27 cellular contexts compared by ENCODE assay signal in the genomic region with DNA sequence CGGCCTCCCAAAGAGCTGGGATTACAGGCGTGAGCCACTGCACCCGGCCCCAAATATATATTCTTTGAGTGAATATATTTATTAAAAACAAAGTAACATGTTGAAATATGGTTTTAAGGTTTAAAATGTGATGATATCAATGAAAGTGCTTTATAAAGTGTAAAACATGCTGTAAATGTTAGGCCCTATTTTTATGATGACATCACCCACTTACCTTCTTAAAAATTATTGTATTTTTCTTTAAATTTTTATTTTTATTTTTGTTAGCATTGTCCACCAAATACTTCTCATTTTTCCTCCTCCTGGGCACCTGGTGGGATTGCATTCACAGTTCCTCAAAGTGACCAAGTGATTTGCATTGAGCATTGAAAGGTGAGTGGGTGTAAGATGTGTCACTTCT.
"Had no signal": no experiment of that assay in that cellular context is flagged by ENCODE, and none has a peak within 500 bp of the region (broad histone marks: within the 10 kb centered on the region; RNA-seq: fewer than 3 reads in every experiment).

No MANE protein-coding gene starts in this region.

- H3K9me3 ChIP-seq: ovary, suprapubic skin, testis, upper lobe of right lung, uterus had no signal

- H3K36me3 ChIP-seq: neural progenitor cell, ovary, spleen, suprapubic skin, tibial artery, transverse colon, upper lobe of right lung, uterus had no signal

- H3K4me3 ChIP-seq: neural progenitor cell, ovary, psoas muscle, skin epidermis, smooth muscle cell, spleen, suprapubic skin, testis, tibial artery, transverse colon, upper lobe of right lung, uterus had no signal

- H3K79me2 ChIP-seq: parathyroid adenoma had no signal

- DNase-seq: natural killer cell; occipital lobe; ovary; psoas muscle; right cardiac atrium; spleen; stimulated activated CD4-positive, alpha-beta T cell treated with anti-CD3 and anti-CD28 coated beads, Interleukin-12 subunit alpha, Interleukin-12 subunit beta, amount 100 ng/mL, for 4 hours; stimulated activated CD4-positive, alpha-beta T cell treated with anti-CD3 and anti-CD28 coated beads, Interleukin-1b, Interleukin-23, amount 100 ng/mL, for 48 hours; stimulated activated CD4-positive, alpha-beta T cell treated with anti-CD3 and anti-CD28 coated beads, Interleukin-4, amount 100 ng/mL, for 1 hour; stimulated activated CD4-positive, alpha-beta T cell treated with anti-CD3 and anti-CD28 coated beads, Interleukin-4, amount 100 ng/mL, for 4 hours; stimulated activated CD8-positive, alpha-beta memory T cell treated with anti-CD3 and anti-CD28 coated beads, Interleukin-4, amount 100 ng/mL, for 48 hours; stimulated activated naive CD4-positive, alpha-beta T cell; stimulated activated naive CD8-positive, alpha-beta T cell treated with anti-CD3 and anti-CD28 coated beads, Interleukin-15, amount 100 ng/mL, for 72 hours; stimulated activated naive CD8-positive, alpha-beta T cell treated with anti-CD3 and anti-CD28 coated beads, Interleukin-15, Interleukin-2, amounts not matched to agents 100 U/mL and 50 U/mL, for 24 hours; substantia nigra; testis; tibial artery; transverse colon; upper lobe of right lung; uterus had no signal

- H3K4me2 ChIP-seq: neural progenitor cell, smooth muscle cell had no signal

- H3K27me3 ChIP-seq: neural progenitor cell, ovary, spleen, suprapubic skin, testis, transverse colon, upper lobe of right lung, uterus had no signal

- H3K9ac ChIP-seq: neural progenitor cell, parathyroid adenoma had no signal

- ATAC-seq: natural killer cell; psoas muscle; right cardiac atrium; sciatic nerve; stimulated activated memory B cell treated with anti-CD40 and anti-IgM and Interleukin-4, amounts not matched to agents 10 μg/mL and 1 μg/mL and 100 μg/mL, for 72 hours; stimulated activated naive CD8-positive, alpha-beta T cell treated with anti-CD3 and anti-CD28 coated beads, Interleukin-15, amount 100 ng/mL, for 72 hours; stimulated activated naive CD8-positive, alpha-beta T cell treated with anti-CD3 and anti-CD28 coated beads, Interleukin-15, Interleukin-2, amounts not matched to agents 100 U/mL and 50 U/mL, for 24 hours; upper lobe of right lung had no signal

- H3K4me1 ChIP-seq: neural progenitor cell, parathyroid adenoma, psoas muscle, spleen, suprapubic skin, testis, tibial artery, transverse colon, upper lobe of right lung, uterus had no signal

- H3K27ac ChIP-seq: neural progenitor cell, ovary, parathyroid adenoma, psoas muscle, skin epidermis, spleen, suprapubic skin, testis, tibial artery, transverse colon, upper lobe of right lung, uterus had no signal

- H2AFZ ChIP-seq: neural progenitor cell, parathyroid adenoma had no signal
